1 cellular context compared by ENCODE assay signal in genomic region chr3:72339750-72340025, GRCh38.
TF ChIP-seq lines count a peak whose summit lies in the region.

No MANE protein-coding gene starts in this region.

TF ChIP-seq in A549, 52 proteins besides CTCF, POLR2A, EP300 and RAD21:
- TF ChIP-seq REST (IDR thresholded peaks at IDR 0.05) (no peak), RCOR1 (IDR thresholded peaks at IDR 0.05; ENCODE audit: low read depth, low read length) (no peak), PHF8 (IDR thresholded peaks at IDR 0.05; ENCODE audit: borderline replicate concordance, low read depth) (no peak), ATOH8 (CRISPR knock-in tag; IDR thresholded peaks at IDR 0.05; ENCODE audit: low read depth) (no peak), POLR2AphosphoS2 (conservative IDR thresholded peaks at IDR 0.05; ENCODE audit: low read length) (no peak), CHD2 (IDR thresholded peaks at IDR 0.05; ENCODE audit: low read length, partially characterized antibody) (no peak), NFE2L2 (conservative IDR thresholded peaks at IDR 0.05; ENCODE audit: low read length) (no peak), ZC3H11A (IDR thresholded peaks at IDR 0.05) (no peak), PBX3 (IDR thresholded peaks at IDR 0.05) (no peak), ZFP36 (IDR thresholded peaks at IDR 0.05; ENCODE audit: borderline replicate concordance, partially characterized antibody) (no peak), KDM5A (IDR thresholded peaks at IDR 0.05) (no peak), JUNB (IDR thresholded peaks at IDR 0.05) (no peak), KDM1A (IDR thresholded peaks at IDR 0.05; ENCODE audit: low read depth) (no peak), MAFK (IDR thresholded peaks at IDR 0.05; ENCODE audit: partially characterized antibody) (no peak), SREBF2 (IDR thresholded peaks at IDR 0.05) (no peak), GATA3 (IDR thresholded peaks at IDR 0.05; ENCODE audit: borderline replicate concordance) (no peak), HOXA7 (CRISPR knock-in tag; IDR thresholded peaks at IDR 0.05) (no peak), RFX5 (IDR thresholded peaks at IDR 0.05) (no peak), E2F6 (IDR thresholded peaks at IDR 0.05; ENCODE audit: borderline replicate concordance, low read depth) (no peak)
- TF ChIP-seq, protein P1, sequence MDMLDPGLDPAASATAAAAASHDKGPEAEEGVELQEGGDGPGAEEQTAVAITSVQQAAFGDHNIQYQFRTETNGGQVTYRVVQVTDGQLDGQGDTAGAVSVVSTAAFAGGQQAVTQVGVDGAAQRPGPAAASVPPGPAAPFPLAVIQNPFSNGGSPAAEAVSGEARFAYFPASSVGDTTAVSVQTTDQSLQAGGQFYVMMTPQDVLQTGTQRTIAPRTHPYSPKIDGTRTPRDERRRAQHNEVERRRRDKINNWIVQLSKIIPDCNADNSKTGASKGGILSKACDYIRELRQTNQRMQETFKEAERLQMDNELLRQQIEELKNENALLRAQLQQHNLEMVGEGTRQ (IDR thresholded peaks at IDR 0.05): no peak
